ENCODE assay signal across 8 cellular contexts in the genomic region with DNA sequence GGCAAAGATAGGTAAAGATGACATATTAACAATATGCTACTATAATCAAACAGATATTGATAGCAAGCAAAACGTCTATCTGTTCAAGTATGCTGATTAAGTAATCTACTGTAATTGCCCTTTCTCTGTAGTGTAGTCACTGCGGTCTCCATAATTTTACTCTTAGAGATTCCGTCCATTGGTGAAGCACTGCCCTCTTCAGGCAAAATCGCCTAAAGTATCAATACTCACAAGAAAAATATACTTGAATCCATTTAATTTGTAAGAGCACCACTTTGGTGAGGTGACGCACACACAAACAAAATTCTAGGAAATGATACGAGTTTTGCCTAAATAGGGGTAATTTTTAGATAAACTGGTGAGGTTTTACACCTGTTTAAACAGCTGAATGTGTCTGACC.
DNase-seq lines count a peak whose midpoint lies in the region; ATAC-seq and TF ChIP-seq lines count a peak whose summit lies in the region.

No MANE protein-coding gene starts in this region.

- no peaks in the 10 kb centered on the region for H3K36me3 Mint-ChIP-seq in osteocyte (ENCODE audit: unreplicated experiment)

- no peaks in the 10 kb centered on the region for H3K27me3 ChIP-seq in lower lobe of right lung (ENCODE audit: low read depth)

- H3K4me1 Mint-ChIP-seq in osteocyte (ENCODE audit: unreplicated experiment) = peaks cover 4% of the 10 kb centered on the region

- intact Hi-C loops in lower lobe of right lung (cut with DNase I) = no loop called here

- H3K9me3 ChIP-seq in lower lobe of right lung = no peaks in the 10 kb centered on the region

- no peaks in the 10 kb centered on the region for H3K9me3 Mint-ChIP-seq in osteocyte (ENCODE audit: unreplicated experiment)

- no peak overlapping the region for H3K27ac Mint-ChIP-seq in osteocyte (ENCODE audit: unreplicated experiment)

- ATAC-seq in GM19023 (IDR thresholded peaks at IDR 0.05; ENCODE audit: unreplicated experiment) = no peak
- no peak for ATAC-seq in HG02571 (IDR thresholded peaks at IDR 0.05; ENCODE audit: unreplicated experiment)
- ATAC-seq in lower lobe of right lung = no peak

- in situ Hi-C loops in GM13977 (cut with MboI; ENCODE audit: low pct_unique_long_range_greater_than_20kb, low sequenced_read_pairs, unreplicated experiment) = no loop called here

- no peaks in the 10 kb centered on the region for H3K4me1 ChIP-seq in lower lobe of right lung

- no peak overlapping the region for H3K27ac ChIP-seq in lower lobe of right lung

- peak; percentile 46 for TF ChIP-seq CTCF in GM13977 (IDR thresholded peaks at IDR 0.05; ENCODE audit: extremely low read depth, insufficient read depth, missing control alignments)
- TF ChIP-seq CTCF in choroid plexus epithelial cell (conservative IDR thresholded peaks at IDR 0.05; ENCODE audit: low read depth, low read length) = peak; percentile 60
- TF ChIP-seq CTCF in osteocyte (IDR thresholded peaks at IDR 0.05) = peak; percentile 76
- TF ChIP-seq CTCF in lower lobe of right lung (IDR thresholded peaks at IDR 0.05) = no peak

- no peak overlapping the region for H3K4me3 Mint-ChIP-seq in osteocyte (ENCODE audit: unreplicated experiment)

- H3K4me3 ChIP-seq in choroid plexus epithelial cell (ENCODE audit: low read depth, low read length) (no peak overlapping the region), lower lobe of right lung (no peak overlapping the region)

- DNase-seq in GM13977 (ENCODE audit: low spot score) (peak; percentile 14), NCI-H69 (lab: John Stamatoyannopoulos, UW) (peak; percentile 42), choroid plexus epithelial cell (ENCODE audit: low read depth) (peak; percentile 57), osteocyte (ENCODE audit: extremely low spot score, unreplicated experiment) (no peak), lower lobe of right lung (no peak), HCEC 1CT (no peak)

- H3K27me3 Mint-ChIP-seq in osteocyte (ENCODE audit: unreplicated experiment) = peaks cover 10% of the 10 kb centered on the region

- no peaks in the 10 kb centered on the region for H3K36me3 ChIP-seq in lower lobe of right lung

Comparison
In these comparisons a context has a peak if more than half of its experiments do, and no peak if none do; other contexts are left out.
1. DNase-seq: peak in GM13977 (single experiment), NCI-H69 (single experiment) and choroid plexus epithelial cell (single experiment); none in osteocyte (single experiment), lower lobe of right lung (single experiment) and HCEC 1CT (single experiment).